In the genomic region with DNA sequence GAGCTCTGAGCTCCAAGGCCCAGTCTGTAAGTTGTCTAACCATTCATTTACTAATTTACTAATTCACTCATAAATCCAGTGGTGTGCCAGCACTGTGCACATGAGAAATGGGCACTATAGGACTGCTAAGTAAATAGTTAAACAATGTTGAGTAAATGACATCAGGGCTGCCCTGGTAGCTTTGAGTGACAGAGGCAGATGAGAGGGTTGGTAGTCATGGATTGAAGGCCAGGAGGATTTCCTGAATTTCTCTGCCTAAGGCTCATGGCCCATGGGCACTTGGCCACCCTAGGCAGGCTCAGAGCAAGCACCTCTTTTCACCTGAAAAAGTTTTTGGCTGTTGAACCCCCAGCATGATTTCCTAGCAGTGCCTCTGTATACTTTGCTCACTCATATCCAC, we compare ENCODE assay signal across 28 cellular contexts.
"Had no signal": no experiment of that assay in that cellular context is flagged by ENCODE, and none has a peak within 500 bp of the region (broad histone marks: within the 10 kb centered on the region; RNA-seq: fewer than 3 reads in every experiment).

No MANE protein-coding gene starts in this region.

- H3K27me3 Mint-ChIP-seq: activated CD4-positive, alpha-beta T cell treated with anti-CD3 and anti-CD28 coated beads, Interleukin-2, amount 10 ng/mL, durations not matched to agents 24 days and 14 days; activated CD8-positive, alpha-beta T cell treated with anti-CD3 and anti-CD28 coated beads for 36 hours had no signal

- H3K36me3 Mint-ChIP-seq: activated naive CD4-positive, alpha-beta T cell treated with anti-CD3 and anti-CD28 coated beads, Interleukin-2, amount 50 U/mL, for 72 hours had no signal

- H3K4me3 Mint-ChIP-seq: activated CD4-positive, alpha-beta T cell treated with anti-CD3 and anti-CD28 coated beads, Interleukin-2, amount 10 ng/mL, durations not matched to agents 24 days and 14 days; activated CD8-positive, alpha-beta T cell treated with anti-CD3 and anti-CD28 coated beads for 36 hours; activated naive CD4-positive, alpha-beta T cell treated with anti-CD3 and anti-CD28 coated beads for 36 hours; activated T-cell treated with anti-CD3 and anti-CD28 coated beads, Interleukin-2, amount 50 U/mL, for 4 hours; activated T-helper 1 cell treated with anti-CD3 and anti-CD28 coated beads, Interleukin-12 subunit alpha, Interleukin-12 subunit beta, Interleukin-2, Interleukin-4 antibody, amounts not matched to agents 30 ng/mL and 10 ng/mL and 1 ng/mL, durations not matched to agents 14 hours and 24 hours and 36 hours had no signal

- H3K9me3 Mint-ChIP-seq: activated CD4-positive, alpha-beta T cell treated with anti-CD3 and anti-CD28 coated beads, Interleukin-2, amount 10 ng/mL, durations not matched to agents 24 days and 14 days; activated CD8-positive, alpha-beta T cell treated with anti-CD3 and anti-CD28 coated beads for 36 hours; activated naive CD4-positive, alpha-beta T cell treated with anti-CD3 and anti-CD28 coated beads for 36 hours; activated T-cell treated with anti-CD3 and anti-CD28 coated beads, Interleukin-2, amount 50 U/mL, for 4 hours; activated T-helper 1 cell treated with anti-CD3 and anti-CD28 coated beads, Interleukin-12 subunit alpha, Interleukin-12 subunit beta, Interleukin-2, Interleukin-4 antibody, amounts not matched to agents 30 ng/mL and 10 ng/mL and 1 ng/mL, durations not matched to agents 14 hours and 24 hours and 36 hours had no signal

- DNase-seq: activated CD4-positive, alpha-beta T cell treated with anti-CD3 and anti-CD28 coated beads, Interleukin-2, amount 10 ng/mL, durations not matched to agents 24 days and 14 days; activated CD4-positive, alpha-beta T cell treated with anti-CD3 and anti-CD28 coated beads, Interleukin-2, amount 50 U/mL, for 4 hours; activated CD8-positive, alpha-beta T cell treated with anti-CD3 and anti-CD28 coated beads for 36 hours; activated gamma-delta T cell treated with Interleukin-2 at 50 U/mL for 16 hours; activated naive CD4-positive, alpha-beta T cell treated with anti-CD3 and anti-CD28 coated beads for 36 hours; activated T-cell treated with anti-CD3 and anti-CD28 coated beads, Interleukin-2, amount 50 U/mL, for 4 hours; adrenal gland; body of pancreas; central memory CD4-positive, alpha-beta T cell; NCI-H1105; NCI-H1417 treated with DMSO at 0.1 percent for 48 hours; NCI-H1694; NCI-H1930; NCI-H2081 treated with DMSO at 0.1 percent for 48 hours; NCI-H226; NCI-H446 treated with DMSO at 0.1 percent for 48 hours; NCI-H524; NCI-H69; NCI-H82; NK-92 treated with Interleukin-12 subunit alpha and Interleukin-12 subunit beta, amount 100 ng/mL, for 24 hours; PC-9; SIG-M5; T1000 had no signal

- H3K27ac ChIP-seq: adrenal gland, body of pancreas, breast epithelium, KMS-11, PC-9, RWPE1 had no signal

- H3K27ac Mint-ChIP-seq: activated CD4-positive, alpha-beta T cell treated with anti-CD3 and anti-CD28 coated beads, Interleukin-2, amount 10 ng/mL, durations not matched to agents 24 days and 14 days; activated CD8-positive, alpha-beta T cell treated with anti-CD3 and anti-CD28 coated beads for 36 hours; activated naive CD4-positive, alpha-beta T cell treated with anti-CD3 and anti-CD28 coated beads for 36 hours; activated naive CD4-positive, alpha-beta T cell treated with anti-CD3 and anti-CD28 coated beads, Interleukin-2, amount 50 U/mL, for 72 hours; activated T-helper 1 cell treated with anti-CD3 and anti-CD28 coated beads, Interleukin-12 subunit alpha, Interleukin-12 subunit beta, Interleukin-2, Interleukin-4 antibody, amounts not matched to agents 30 ng/mL and 10 ng/mL and 1 ng/mL, durations not matched to agents 14 hours and 24 hours and 36 hours had no signal

- H3K4me1 Mint-ChIP-seq: activated CD4-positive, alpha-beta T cell treated with anti-CD3 and anti-CD28 coated beads, Interleukin-2, amount 10 ng/mL, durations not matched to agents 24 days and 14 days had no signal
